21 cellular contexts compared by ENCODE assay signal in genomic region chr2:182050333-182050855, GRCh38.
A peak's percentile ranks its signal among the peaks of the same experiment; 100 is the strongest.
DNase-seq lines count a peak whose midpoint lies in the region; ATAC-seq and TF ChIP-seq lines count a peak whose summit lies in the region.
"Had no signal": no experiment of that assay in that cellular context is flagged by ENCODE, and none has a peak within 500 bp of the region (broad histone marks: within the 10 kb centered on the region; RNA-seq: fewer than 3 reads in every experiment).

No MANE protein-coding gene starts in this region.

- H3K79me2 ChIP-seq in GM23338 (replicated peaks; ENCODE audit: insufficient read depth), result no peaks in the 10 kb centered on the region
- H3K79me2 ChIP-seq in OCI-LY1 (ENCODE audit: insufficient read depth, low read length), result no peaks in the 10 kb centered on the region

- no peak for TF ChIP-seq POLR2A in erythroblast (IDR thresholded peaks at IDR 0.05; ENCODE audit: low read length)

- H3K4me3 Mint-ChIP-seq in GM23338, result no peak overlapping the region
- no peak overlapping the region for H3K4me3 Mint-ChIP-seq in nephron
- H3K4me3 Mint-ChIP-seq in natural killer cell treated with Interleukin-12 subunit alpha and Interleukin-12 subunit beta and Interleukin-15 and Interleukin-18, amount 100 ng/mL, for 72 hours, result no peak overlapping the region
- H3K4me3 Mint-ChIP-seq: CD8-positive, alpha-beta T cell had no signal

- no peak overlapping the region for H3K9ac ChIP-seq in OCI-LY1 (ENCODE audit: low read length)
- H3K9ac ChIP-seq: KMS-11 had no signal

- H3K36me3 ChIP-seq in GM23338 (ENCODE audit: insufficient read depth) (no peaks in the 10 kb centered on the region), OCI-LY1 (ENCODE audit: insufficient read depth, low read length) (no peaks in the 10 kb centered on the region)

- no peaks in the 10 kb centered on the region for H3F3A ChIP-seq in GM23338 (replicated peaks; ENCODE audit: low read depth)
- H3F3A ChIP-seq in OCI-LY1 (ENCODE audit: insufficient read depth, low read length), result no peaks in the 10 kb centered on the region

- ATAC-seq in GM23338, result peak; percentile 66
- ATAC-seq in HG02938 (IDR thresholded peaks at IDR 0.05; ENCODE audit: unreplicated experiment), result no peak
- ATAC-seq in GM18868 (IDR thresholded peaks at IDR 0.05; ENCODE audit: unreplicated experiment), result no peak
- ATAC-seq in natural killer cell treated with Interleukin-12 subunit alpha and Interleukin-12 subunit beta and Interleukin-15 and Interleukin-18, amount 100 ng/mL, for 72 hours, result no peak
- ATAC-seq: CD8-positive, alpha-beta T cell; HCT116 had no signal

- H3K4me3 ChIP-seq in GM23338 (no peak overlapping the region), OCI-LY1 (ENCODE audit: low read depth, low read length, poor library complexity, severe bottlenecking) (no peak overlapping the region)

- H3K9me2 ChIP-seq in GM23338 (ENCODE audit: insufficient read depth), result no peaks in the 10 kb centered on the region
- H3K9me2 ChIP-seq in OCI-LY1 (ENCODE audit: low read depth, low read length), result no peaks in the 10 kb centered on the region

- H3K27ac ChIP-seq in GM23338 (ENCODE audit: low read depth) (no peak overlapping the region), OCI-LY1 (ENCODE audit: low read depth, low read length, poor library complexity, severe bottlenecking) (peak overlapping the region; percentile 45)
- H3K27ac ChIP-seq: KMS-11 had no signal

- no peaks in the 10 kb centered on the region for H4K20me1 ChIP-seq in GM23338 (replicated peaks; ENCODE audit: insufficient read depth)
- no peaks in the 10 kb centered on the region for H4K20me1 ChIP-seq in OCI-LY1 (ENCODE audit: insufficient read depth, low read length)

- H3K4me1 Mint-ChIP-seq in GM23338, result peaks cover 11% of the 10 kb centered on the region; the same call in 2 of the 3 replicates
- peaks cover 8% of the 10 kb centered on the region for H3K4me1 Mint-ChIP-seq in nephron
- no peaks in the 10 kb centered on the region for H3K4me1 Mint-ChIP-seq in natural killer cell treated with Interleukin-12 subunit alpha and Interleukin-12 subunit beta and Interleukin-15 and Interleukin-18, amount 100 ng/mL, for 72 hours (ENCODE audit: low read depth in 2 of 2)

- H3K4me2 ChIP-seq in GM23338 (no peak overlapping the region), OCI-LY1 (ENCODE audit: low read length) (no peak overlapping the region)
- H3K4me2 ChIP-seq: KMS-11 had no signal

- no peaks in the 10 kb centered on the region for H3K9me3 Mint-ChIP-seq in GM23338
- peaks cover 2% of the 10 kb centered on the region for H3K9me3 Mint-ChIP-seq in nephron
- H3K9me3 Mint-ChIP-seq in natural killer cell treated with Interleukin-12 subunit alpha and Interleukin-12 subunit beta and Interleukin-15 and Interleukin-18, amount 100 ng/mL, for 72 hours, result no peaks in the 10 kb centered on the region
- H3K9me3 Mint-ChIP-seq: CD8-positive, alpha-beta T cell had no signal

- no peak for DNase-seq in GM23338 (ENCODE audit: low spot score)
- DNase-seq in erythroblast (lab: John Stamatoyannopoulos, UW), result peak; percentile 16 to 82
- DNase-seq in ecto neural progenitor cell (ENCODE audit: low spot score), result no peak
- no peak for DNase-seq in natural killer cell treated with Interleukin-12 subunit alpha and Interleukin-12 subunit beta and Interleukin-15 and Interleukin-18, amount 100 ng/mL, for 72 hours (ENCODE audit: low spot score)
- DNase-seq: ACHN; AML-193; C1 segment of cervical spinal cord; Calu3; CD8-positive, alpha-beta T cell; GF-D8; IMR-90; MV-4-11; NCI-H1694; NCI-H2081 treated with DMSO at 0.1 percent for 48 hours; SHP77 had no signal

- H3K27me3 ChIP-seq in GM23338 (ENCODE audit: insufficient read depth) (no peaks in the 10 kb centered on the region), OCI-LY1 (ENCODE audit: insufficient read depth, low read length) (no peaks in the 10 kb centered on the region)

- no peaks in the 10 kb centered on the region for H3K9me3 ChIP-seq in OCI-LY1 (ENCODE audit: low read length)

- H3K27ac Mint-ChIP-seq in GM23338, result peak overlapping the region; percentile 78
- H3K27ac Mint-ChIP-seq in nephron, result peak overlapping the region in 2 of 3 experiments; percentile 3 to 5
- H3K27ac Mint-ChIP-seq in natural killer cell treated with Interleukin-12 subunit alpha and Interleukin-12 subunit beta and Interleukin-15 and Interleukin-18, amount 100 ng/mL, for 72 hours, result no peak overlapping the region
- H3K27ac Mint-ChIP-seq: CD8-positive, alpha-beta T cell had no signal

- no peak overlapping the region for H2AFZ ChIP-seq in GM23338
- no peak overlapping the region for H2AFZ ChIP-seq in OCI-LY1 (ENCODE audit: low read length)

- TF ChIP-seq CTCF in GM23338 (conservative IDR thresholded peaks at IDR 0.05; ENCODE audit: low read depth in 2 of 2) (no peak), OCI-LY1 (IDR thresholded peaks at IDR 0.05; ENCODE audit: low read length) (no peak), nephron (IDR thresholded peaks at IDR 0.05; ENCODE audit: unreplicated experiment in 3 of 3) (no peak)

- H3K36me3 Mint-ChIP-seq in GM23338 (ENCODE audit: low read depth) (no peaks in the 10 kb centered on the region), nephron (ENCODE audit: low read depth) (no peaks in the 10 kb centered on the region)
- H3K36me3 Mint-ChIP-seq in natural killer cell treated with Interleukin-12 subunit alpha and Interleukin-12 subunit beta and Interleukin-15 and Interleukin-18, amount 100 ng/mL, for 72 hours, result no peaks in the 10 kb centered on the region
- H3K36me3 Mint-ChIP-seq: CD8-positive, alpha-beta T cell had no signal

- H3K4me1 ChIP-seq in GM23338 (ENCODE audit: insufficient read depth) (0 out of 2 replicates have a peak, but pooled peaks cover 3% of the 10 kb centered on the region), OCI-LY1 (ENCODE audit: insufficient read depth, low read length, severe bottlenecking) (peaks cover 24% of the 10 kb centered on the region)

- H3K27me3 Mint-ChIP-seq in GM23338 (ENCODE audit: insufficient read depth, low read depth, poor library complexity) (peaks cover 2% of the 10 kb centered on the region), nephron (ENCODE audit: low read depth) (no peaks in the 10 kb centered on the region)
- H3K27me3 Mint-ChIP-seq in natural killer cell treated with Interleukin-12 subunit alpha and Interleukin-12 subunit beta and Interleukin-15 and Interleukin-18, amount 100 ng/mL, for 72 hours, result no peaks in the 10 kb centered on the region

TF ChIP-seq in GM23338, 12 proteins besides CTCF, POLR2A, EP300 and RAD21 (continues in another document):
- TF ChIP-seq, protein P1, sequence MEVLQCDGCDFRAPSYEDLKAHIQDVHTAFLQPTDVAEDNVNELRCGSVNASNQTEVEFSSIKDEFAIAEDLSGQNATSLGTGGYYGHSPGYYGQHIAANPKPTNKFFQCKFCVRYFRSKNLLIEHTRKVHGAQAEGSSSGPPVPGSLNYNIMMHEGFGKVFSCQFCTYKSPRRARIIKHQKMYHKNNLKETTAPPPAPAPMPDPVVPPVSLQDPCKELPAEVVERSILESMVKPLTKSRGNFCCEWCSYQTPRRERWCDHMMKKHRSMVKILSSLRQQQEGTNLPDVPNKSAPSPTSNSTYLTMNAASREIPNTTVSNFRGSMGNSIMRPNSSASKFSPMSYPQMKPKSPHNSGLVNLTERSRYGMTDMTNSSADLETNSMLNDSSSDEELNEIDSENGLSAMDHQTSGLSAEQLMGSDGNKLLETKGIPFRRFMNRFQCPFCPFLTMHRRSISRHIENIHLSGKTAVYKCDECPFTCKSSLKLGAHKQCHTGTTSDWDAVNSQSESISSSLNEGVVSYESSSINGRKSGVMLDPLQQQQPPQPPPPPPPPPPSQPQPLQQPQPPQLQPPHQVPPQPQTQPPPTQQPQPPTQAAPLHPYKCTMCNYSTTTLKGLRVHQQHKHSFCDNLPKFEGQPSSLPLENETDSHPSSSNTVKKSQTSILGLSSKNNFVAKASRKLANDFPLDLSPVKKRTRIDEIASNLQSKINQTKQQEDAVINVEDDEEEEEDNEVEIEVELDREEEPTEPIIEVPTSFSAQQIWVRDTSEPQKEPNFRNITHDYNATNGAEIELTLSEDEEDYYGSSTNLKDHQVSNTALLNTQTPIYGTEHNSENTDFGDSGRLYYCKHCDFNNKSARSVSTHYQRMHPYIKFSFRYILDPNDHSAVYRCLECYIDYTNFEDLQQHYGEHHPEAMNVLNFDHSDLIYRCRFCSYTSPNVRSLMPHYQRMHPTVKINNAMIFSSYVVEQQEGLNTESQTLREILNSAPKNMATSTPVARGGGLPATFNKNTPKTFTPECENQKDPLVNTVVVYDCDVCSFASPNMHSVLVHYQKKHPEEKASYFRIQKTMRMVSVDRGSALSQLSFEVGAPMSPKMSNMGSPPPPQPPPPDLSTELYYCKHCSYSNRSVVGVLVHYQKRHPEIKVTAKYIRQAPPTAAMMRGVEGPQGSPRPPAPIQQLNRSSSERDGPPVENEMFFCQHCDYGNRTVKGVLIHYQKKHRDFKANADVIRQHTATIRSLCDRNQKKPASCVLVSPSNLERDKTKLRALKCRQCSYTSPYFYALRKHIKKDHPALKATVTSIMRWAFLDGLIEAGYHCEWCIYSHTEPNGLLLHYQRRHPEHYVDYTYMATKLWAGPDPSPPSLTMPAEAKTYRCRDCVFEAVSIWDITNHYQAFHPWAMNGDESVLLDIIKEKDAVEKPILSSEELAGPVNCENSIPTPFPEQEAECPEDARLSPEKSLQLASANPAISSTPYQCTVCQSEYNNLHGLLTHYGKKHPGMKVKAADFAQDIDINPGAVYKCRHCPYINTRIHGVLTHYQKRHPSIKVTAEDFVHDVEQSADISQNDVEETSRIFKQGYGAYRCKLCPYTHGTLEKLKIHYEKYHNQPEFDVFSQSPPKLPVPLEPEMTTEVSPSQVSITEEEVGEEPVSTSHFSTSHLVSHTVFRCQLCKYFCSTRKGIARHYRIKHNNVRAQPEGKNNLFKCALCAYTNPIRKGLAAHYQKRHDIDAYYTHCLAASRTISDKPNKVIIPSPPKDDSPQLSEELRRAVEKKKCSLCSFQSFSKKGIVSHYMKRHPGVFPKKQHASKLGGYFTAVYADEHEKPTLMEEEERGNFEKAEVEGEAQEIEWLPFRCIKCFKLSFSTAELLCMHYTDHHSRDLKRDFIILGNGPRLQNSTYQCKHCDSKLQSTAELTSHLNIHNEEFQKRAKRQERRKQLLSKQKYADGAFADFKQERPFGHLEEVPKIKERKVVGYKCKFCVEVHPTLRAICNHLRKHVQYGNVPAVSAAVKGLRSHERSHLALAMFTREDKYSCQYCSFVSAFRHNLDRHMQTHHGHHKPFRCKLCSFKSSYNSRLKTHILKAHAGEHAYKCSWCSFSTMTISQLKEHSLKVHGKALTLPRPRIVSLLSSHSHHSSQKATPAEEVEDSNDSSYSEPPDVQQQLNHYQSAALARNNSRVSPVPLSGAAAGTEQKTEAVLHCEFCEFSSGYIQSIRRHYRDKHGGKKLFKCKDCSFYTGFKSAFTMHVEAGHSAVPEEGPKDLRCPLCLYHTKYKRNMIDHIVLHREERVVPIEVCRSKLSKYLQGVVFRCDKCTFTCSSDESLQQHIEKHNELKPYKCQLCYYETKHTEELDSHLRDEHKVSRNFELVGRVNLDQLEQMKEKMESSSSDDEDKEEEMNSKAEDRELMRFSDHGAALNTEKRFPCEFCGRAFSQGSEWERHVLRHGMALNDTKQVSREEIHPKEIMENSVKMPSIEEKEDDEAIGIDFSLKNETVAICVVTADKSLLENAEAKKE (CRISPR knock-in tag; IDR thresholded peaks at IDR 0.05), result no peak
- TF ChIP-seq NANOG (IDR thresholded peaks at IDR 0.05; ENCODE audit: borderline replicate concordance) (no peak), CREB1 (CRISPR knock-in tag; IDR thresholded peaks at IDR 0.05; ENCODE audit: low read depth) (no peak)

Comparison
In these comparisons a context has a peak if more than half of its experiments do, and no peak if none do; other contexts are left out.
1. DNase-seq: peak in erythroblast (2 of 2); none in GM23338 (single experiment), ecto neural progenitor cell (single experiment) and natural killer cell treated with Interleukin-12 subunit alpha and Interleukin-12 subunit beta and Interleukin-15 and Interleukin-18, amount 100 ng/mL, for 72 hours (single experiment).
2. H3K27ac Mint-ChIP-seq: peak in GM23338 (single experiment) and nephron (2 of 3); none in natural killer cell treated with Interleukin-12 subunit alpha and Interleukin-12 subunit beta and Interleukin-15 and Interleukin-18, amount 100 ng/mL, for 72 hours (0 of 2).